Comparison of ENCODE assay signal across 29 cellular contexts in genomic region chr1:154821083-154821482, GRCh38. TPM values are rescaled to one million over a fixed set of nuclear protein-coding genes. Genes with fewer than 3 reads are reported as not detected.
"Had no signal": no experiment of that assay in that cellular context is flagged by ENCODE, and none has a peak within 500 bp of the region (broad histone marks: within the 10 kb centered on the region; RNA-seq: fewer than 3 reads in every experiment).

No MANE protein-coding gene starts in this region.

- H3K27me3 ChIP-seq: ascending aorta, brain microvascular endothelial cell, gastrocnemius medialis, thyroid gland, upper lobe of left lung had no signal

- DNase-seq: activated CD4-positive, alpha-beta T cell treated with anti-CD3 and anti-CD28 coated beads for 4 hours; activated CD4-positive, alpha-beta T cell treated with anti-CD3 and anti-CD28 coated beads, Interleukin-2, amount 50 U/mL, for 48 hours; activated CD8-positive, alpha-beta memory T cell treated with anti-CD3 and anti-CD28 coated beads for 24 hours; activated effector memory CD4-positive, alpha-beta T cell treated with Interleukin-2 at 50 U/mL for 16 hours; activated naive CD4-positive, alpha-beta T cell treated with Interleukin-2 at 50 U/mL for 16 hours; activated naive CD8-positive, alpha-beta T cell treated with anti-CD3 and anti-CD28 coated beads for 36 hours; brain microvascular endothelial cell; caudate nucleus; cortex of kidney; gastrocnemius medialis; hypothalamus; immature natural killer cell; kidney; left colon; lower lobe of right lung; mesendoderm; small intestine; stimulated activated CD4-positive, alpha-beta T cell treated with anti-CD3 and anti-CD28 coated beads, Interleukin-4, amount 100 ng/mL, for 4 hours; stimulated activated CD8-positive, alpha-beta memory T cell treated with anti-CD3 and anti-CD28 coated beads, Interleukin-4, amount 100 ng/mL, for 48 hours; stimulated activated naive CD8-positive, alpha-beta T cell treated with anti-CD3 and anti-CD28 coated beads, Interleukin-15, amount 100 ng/mL, for 72 hours; thyroid gland; upper lobe of left lung had no signal

- ATAC-seq: gastrocnemius medialis; natural killer cell treated with Interleukin-12 subunit alpha and Interleukin-12 subunit beta and Interleukin-15 and Interleukin-18, amount 100 ng/mL, for 72 hours; sciatic nerve; stimulated activated naive CD8-positive, alpha-beta T cell treated with anti-CD3 and anti-CD28 coated beads, Interleukin-15, amount 100 ng/mL, for 72 hours had no signal

- H3K9me3 Mint-ChIP-seq: activated naive CD8-positive, alpha-beta T cell treated with anti-CD3 and anti-CD28 coated beads for 36 hours; immature natural killer cell; natural killer cell treated with Interleukin-12 subunit alpha and Interleukin-12 subunit beta and Interleukin-15 and Interleukin-18, amount 100 ng/mL, for 72 hours; stimulated activated memory B cell treated with anti-CD40 and anti-IgM and Interleukin-4, amounts not matched to agents 10 μg/mL and 1 μg/mL and 100 μg/mL, for 72 hours; stimulated activated naive CD8-positive, alpha-beta T cell treated with anti-CD3 and anti-CD28 coated beads, Interleukin-15, amount 100 ng/mL, for 72 hours had no signal

- H3K36me3 Mint-ChIP-seq: activated naive CD8-positive, alpha-beta T cell treated with anti-CD3 and anti-CD28 coated beads for 36 hours; immature natural killer cell; natural killer cell treated with Interleukin-12 subunit alpha and Interleukin-12 subunit beta and Interleukin-15 and Interleukin-18, amount 100 ng/mL, for 72 hours; stimulated activated memory B cell treated with anti-CD40 and anti-IgM and Interleukin-4, amounts not matched to agents 10 μg/mL and 1 μg/mL and 100 μg/mL, for 72 hours had no signal

- H3K9me3 ChIP-seq: ascending aorta, gastrocnemius medialis, lower lobe of right lung, mucosa of descending colon, thyroid gland, upper lobe of left lung had no signal

- H3K27me3 Mint-ChIP-seq: activated naive CD8-positive, alpha-beta T cell treated with anti-CD3 and anti-CD28 coated beads for 36 hours; natural killer cell treated with Interleukin-12 subunit alpha and Interleukin-12 subunit beta and Interleukin-15 and Interleukin-18, amount 100 ng/mL, for 72 hours; stimulated activated memory B cell treated with anti-CD40 and anti-IgM and Interleukin-4, amounts not matched to agents 10 μg/mL and 1 μg/mL and 100 μg/mL, for 72 hours had no signal

- H3K36me3 ChIP-seq: ascending aorta, brain microvascular endothelial cell, gastrocnemius medialis, lower lobe of right lung, thyroid gland, upper lobe of left lung had no signal

- H3K4me1 ChIP-seq: ascending aorta, thyroid gland, upper lobe of left lung had no signal

- H3K27ac ChIP-seq: ascending aorta, brain microvascular endothelial cell, gastrocnemius medialis, lower lobe of right lung, thyroid gland, upper lobe of left lung, VCaP had no signal

- H3K4me3 Mint-ChIP-seq: activated naive CD8-positive, alpha-beta T cell treated with anti-CD3 and anti-CD28 coated beads for 36 hours; immature natural killer cell; natural killer cell treated with Interleukin-12 subunit alpha and Interleukin-12 subunit beta and Interleukin-15 and Interleukin-18, amount 100 ng/mL, for 72 hours; stimulated activated memory B cell treated with anti-CD40 and anti-IgM and Interleukin-4, amounts not matched to agents 10 μg/mL and 1 μg/mL and 100 μg/mL, for 72 hours; stimulated activated naive CD8-positive, alpha-beta T cell treated with anti-CD3 and anti-CD28 coated beads, Interleukin-15, amount 100 ng/mL, for 72 hours had no signal

- H3K27ac Mint-ChIP-seq: activated naive CD8-positive, alpha-beta T cell treated with anti-CD3 and anti-CD28 coated beads for 36 hours; natural killer cell treated with Interleukin-12 subunit alpha and Interleukin-12 subunit beta and Interleukin-15 and Interleukin-18, amount 100 ng/mL, for 72 hours; stimulated activated memory B cell treated with anti-CD40 and anti-IgM and Interleukin-4, amounts not matched to agents 10 μg/mL and 1 μg/mL and 100 μg/mL, for 72 hours; stimulated activated naive CD8-positive, alpha-beta T cell treated with anti-CD3 and anti-CD28 coated beads, Interleukin-15, amount 100 ng/mL, for 72 hours had no signal

- FAIRE-seq: endothelial cell of umbilical vein, kidney, small intestine had no signal

- H3K4me3 ChIP-seq: ascending aorta, gastrocnemius medialis, lower lobe of right lung, mucosa of descending colon, thyroid gland, upper lobe of left lung had no signal

RNA-seq across cellular contexts. Expression of gene KCNN3, which starts 49.0 kb away (rescaled TPM):
- polyA plus RNA-seq: immature natural killer cell had no signal
